ENCODE assay signal across 15 cellular contexts in genomic region chr1:54926955-54927354, GRCh38. TPM values are rescaled to one million over a fixed set of nuclear protein-coding genes. Genes with fewer than 3 reads are reported as not detected.
A peak's percentile ranks its signal among the peaks of the same experiment; 100 is the strongest.
DNase-seq lines count a peak whose midpoint lies in the region; ATAC-seq, FAIRE-seq and TF ChIP-seq lines count a peak whose summit lies in the region.
"Had no signal": no experiment of that assay in that cellular context is flagged by ENCODE, and none has a peak within 500 bp of the region (broad histone marks: within the 10 kb centered on the region; RNA-seq: fewer than 3 reads in every experiment).

No MANE protein-coding gene starts in this region.

- H3K36me3 ChIP-seq in IMR-90 (ENCODE audit: control insufficient read depth, insufficient read depth, low read length) (no peaks in the 10 kb centered on the region), keratinocyte (ENCODE audit: control insufficient read depth in 2 of 2, extremely low read depth in 1 of 2, insufficient read depth in 2 of 2, low read length in 2 of 2) (no peaks in the 10 kb centered on the region)
- H3K36me3 ChIP-seq: Peyer's patch had no signal

- in situ Hi-C loops in IMR-90 (cut with MboI; ENCODE audit: low sequenced_read_pairs) = no loop called here

- H2BK15ac ChIP-seq in IMR-90 (ENCODE audit: low read depth, low read length) = no peak overlapping the region

- no peak overlapping the region for H3K14ac ChIP-seq in IMR-90 (replicated peaks; ENCODE audit: low read depth, low read length)

- H2BK5ac ChIP-seq in IMR-90 (ENCODE audit: low read depth, low read length, poor library complexity, severe bottlenecking) = no peak overlapping the region

- no peak overlapping the region for H2AK9ac ChIP-seq in IMR-90 (replicated peaks; ENCODE audit: low read depth, low read length, poor library complexity)

- intact Hi-C loops in IMR-90 (cut with micrococcal nuclease) = no loop called here

- ATAC-seq in A549 = no peak
- ATAC-seq in IMR-90 (ENCODE audit: low read depth) = peak; percentile 64
- ATAC-seq in GM21619 (IDR thresholded peaks at IDR 0.05; ENCODE audit: unreplicated experiment) = no peak
- ATAC-seq in GM19463 (IDR thresholded peaks at IDR 0.05; ENCODE audit: unreplicated experiment) = no peak
- ATAC-seq: activated T-helper 17 cell treated with anti-CD3 and anti-CD28 coated beads, Interleukin-2, amount 50 U/mL, for 72 hours had no signal

- FAIRE-seq in A549 (lab: Jason Lieb, UNC) = no peak
- FAIRE-seq in keratinocyte (lab: Jason Lieb, UNC) = no peak

- no peak overlapping the region for H3K27ac ChIP-seq in A549
- no peak overlapping the region for H3K27ac ChIP-seq in IMR-90 (ENCODE audit: insufficient read depth, low read length)
- no peak overlapping the region for H3K27ac ChIP-seq in keratinocyte (ENCODE audit: control insufficient read depth, insufficient read depth, low read length)
- H3K27ac ChIP-seq: Peyer's patch had no signal

- H3K4me2 ChIP-seq in A549 = no peak overlapping the region
- H3K4me2 ChIP-seq in IMR-90 (ENCODE audit: low read depth, low read length) = 0 out of 2 replicates have a peak overlapping the region, but pooled peaks have one; percentile 20
- H3K4me2 ChIP-seq in keratinocyte (ENCODE audit: control insufficient read depth, extremely low read depth, insufficient read depth, low read depth, low read length) = peak overlapping the region; percentile 68

- no peak overlapping the region for H3K4ac ChIP-seq in IMR-90 (ENCODE audit: low read depth, low read length)

- H3K18ac ChIP-seq in IMR-90 (ENCODE audit: low read depth, low read length) = no peak overlapping the region

- no peak overlapping the region for H3K23ac ChIP-seq in IMR-90 (ENCODE audit: low read depth, low read length)

- no peak overlapping the region for H4K91ac ChIP-seq in IMR-90 (ENCODE audit: insufficient read depth, low read depth, low read length)

- H4K8ac ChIP-seq in IMR-90 (ENCODE audit: low read depth in 2 of 2, low read length in 2 of 2) = no peak overlapping the region

- H3K79me1 ChIP-seq in IMR-90 (ENCODE audit: low read depth in 1 of 2, low read length in 2 of 2) = no peaks in the 10 kb centered on the region

- dilution Hi-C loops in IMR-90 (cut with HindIII; ENCODE audit: low sequenced_read_pairs, unreplicated experiment) = no loop called here
- dilution Hi-C loops in keratinocyte (cut with MboI; ENCODE audit: extremely low pct_ligation_motif_present, low sequenced_read_pairs) = no loop called here

- H3K27me3 ChIP-seq in IMR-90 (ENCODE audit: control insufficient read depth, insufficient read depth, low read length) (peaks cover 8% of the 10 kb centered on the region), keratinocyte (ENCODE audit: control insufficient read depth, extremely low read depth, insufficient read depth, low read length) (no peaks in the 10 kb centered on the region)
- H3K27me3 ChIP-seq: Peyer's patch had no signal

- H3K9me3 ChIP-seq in A549 = no peaks in the 10 kb centered on the region
- no peaks in the 10 kb centered on the region for H3K9me3 ChIP-seq in IMR-90 (ENCODE audit: control insufficient read depth, insufficient read depth, low read length)
- peaks cover 2% of the 10 kb centered on the region for H3K9me3 ChIP-seq in keratinocyte (ENCODE audit: control insufficient read depth, low read depth, low read length)
- H3K9me3 ChIP-seq: Peyer's patch had no signal

- no peak overlapping the region for H2BK20ac ChIP-seq in IMR-90 (ENCODE audit: low read depth, low read length)

- CTCF ChIA-PET in A549 (lab: Yijun Ruan, JAX) (interaction anchor here (0.8 kb wide), 1 partner anchor 69 kb away, joined by 3 read pairs; no protein-coding TSS in a partner anchor), IMR-90 (lab: Yijun Ruan, JAX) (interaction anchor here (0.5 to 1.2 kb wide), 2 partner anchors 18 to 506 kb away, joined by 3 read pairs; no protein-coding TSS in a partner anchor)

- H4K20me1 ChIP-seq in IMR-90 (ENCODE audit: insufficient read depth, low read length) = no peaks in the 10 kb centered on the region
- H4K20me1 ChIP-seq in keratinocyte (ENCODE audit: control insufficient read depth, extremely low read depth, insufficient read depth, low read length) = no peaks in the 10 kb centered on the region

- no peak overlapping the region for H2BK120ac ChIP-seq in IMR-90 (ENCODE audit: low read depth, low read length)

- no peaks in the 10 kb centered on the region for H3K4me1 ChIP-seq in A549
- H3K4me1 ChIP-seq in IMR-90 (ENCODE audit: control insufficient read depth, insufficient read depth, low read length) = peaks cover 3% of the 10 kb centered on the region
- H3K4me1 ChIP-seq in keratinocyte (ENCODE audit: control insufficient read depth, extremely low read depth, insufficient read depth, low read length) = peaks cover 39% of the 10 kb centered on the region
- H3K4me1 ChIP-seq: Peyer's patch had no signal

- DNase-seq in A549 (ENCODE audit: low read depth in 1 of 2, low spot score in 1 of 2) (no peak), IMR-90 (peak; percentile 41), cardiac fibroblast (ENCODE audit: low read depth in 2 of 2) (peak; percentile 20 to 46), keratinocyte (ENCODE audit: low read depth, low spot score) (no peak), NCI-H1105 (lab: John Stamatoyannopoulos, UW) (no peak)
- no peak for DNase-seq in stimulated activated CD4-positive, alpha-beta T cell treated with anti-CD3 and anti-CD28 coated beads, Interleukin-4, amount 100 ng/mL, for 1 hour
- DNase-seq: AML-193, amniotic stem cell, hippocampal formation, NCI-H146, NCI-H526, Peyer's patch had no signal

- TF ChIP-seq CTCF in A549 (IDR thresholded peaks at IDR 0.05) (no peak), IMR-90 (conservative IDR thresholded peaks at IDR 0.05; ENCODE audit: low read depth, low read length) (no peak), cardiac fibroblast (IDR thresholded peaks at IDR 0.05; ENCODE audit: low read depth, low read length) (no peak), keratinocyte (optimal IDR thresholded peaks at IDR 0.05 in 1 of 3, IDR thresholded peaks at IDR 0.05 in 1 of 3, conservative IDR thresholded peaks at IDR 0.05 in 1 of 3; ENCODE audit: extremely low read depth in 1 of 3, insufficient read depth in 2 of 3, low read length in 3 of 3) (no peak)

- TF ChIP-seq EP300 in A549 (IDR thresholded peaks at IDR 0.05) = no peak

- no peak overlapping the region for H2AFZ ChIP-seq in IMR-90 (replicated peaks; ENCODE audit: low read length, poor library complexity)
- H2AFZ ChIP-seq in keratinocyte (ENCODE audit: control insufficient read depth, low read length) = no peak overlapping the region

- no peak overlapping the region for H3K56ac ChIP-seq in IMR-90 (ENCODE audit: extremely low read depth, insufficient read depth, low read length)

- no peak for TF ChIP-seq POLR2A in A549 (IDR thresholded peaks at IDR 0.05; ENCODE audit: low read length)
- TF ChIP-seq POLR2A in IMR-90 (IDR thresholded peaks at IDR 0.05; ENCODE audit: low read depth, low read length) = no peak

- TF ChIP-seq RAD21 in A549 (conservative IDR thresholded peaks at IDR 0.05 in 1 of 2, IDR thresholded peaks at IDR 0.05 in 1 of 2) (no peak), IMR-90 (IDR thresholded peaks at IDR 0.05; ENCODE audit: low read length) (no peak)

- POLR2A ChIA-PET in A549 (lab: Yijun Ruan, JAX) (no interaction called here), IMR-90 (lab: Charles Lee; ENCODE audit: unreplicated experiment) (interaction anchor here (0.6 kb wide), 1 partner anchor 52 kb away, joined by 4 read pairs; no protein-coding TSS in a partner anchor)

- no peak overlapping the region for H3K9ac ChIP-seq in IMR-90 (ENCODE audit: low read depth, low read length)
- no peak overlapping the region for H3K9ac ChIP-seq in keratinocyte (ENCODE audit: control insufficient read depth, extremely low read depth, insufficient read depth, low read length)

- BruUV-seq in IMR-90 (replicated peaks; lab: Mats Ljungman, UMichigan) = no TSS peak

- no peak overlapping the region for H4K5ac ChIP-seq in IMR-90 (ENCODE audit: low read depth, low read length)

- H2AK5ac ChIP-seq in IMR-90 (ENCODE audit: low read depth, low read length) = no peak overlapping the region

- no peaks in the 10 kb centered on the region for H3K79me2 ChIP-seq in keratinocyte (ENCODE audit: control insufficient read depth, insufficient read depth, low read length)

- 41% methylated on average over 2 of the region's 2 CpGs for WGBS in A549 (ENCODE audit: missing lambda C conversion rate)
- no CpG with 5 or more reads among the region's 2 CpGs for WGBS in IMR-90 (ENCODE audit: extremely low coverage in 2 of 2, insufficient read length in 1 of 2), 2 experiments

- H3K9me1 ChIP-seq in IMR-90 (ENCODE audit: insufficient read depth, low read length) (peaks cover 7% of the 10 kb centered on the region; the same call in 1 of the 2 replicates), keratinocyte (ENCODE audit: control insufficient read depth, extremely low read depth, insufficient read depth, low read length) (no peaks in the 10 kb centered on the region)

- H3K4me3 ChIP-seq in A549 (no peak overlapping the region), IMR-90 (ENCODE audit: insufficient read depth, low read depth, low read length) (no peak overlapping the region), cardiac fibroblast (replicated peaks in 1 of 2; ENCODE audit: low read depth in 2 of 2, low read length in 2 of 2) (no peak overlapping the region), keratinocyte (ENCODE audit: control insufficient read depth in 2 of 3, extremely low read depth in 1 of 3, insufficient read depth in 2 of 3, low read depth in 1 of 3, low read length in 3 of 3) (peak overlapping the region in 1 of 3 experiments; percentile 0)
- H3K4me3 ChIP-seq: Peyer's patch had no signal

RNA-seq across cellular contexts. Expression of gene DHCR24, which starts 40.0 kb away (rescaled TPM):
- polyA plus RNA-seq in A549 (2011; rRNA removed) (29.9 and 60.3 TPM in 2 replicates), A549 (2017; fragmentation: RNase III; extraction: RNeasy Plus Mini Kit Qiagen cat#74134 plus additional on column Dnase treatment) (20.4 to 33.3 TPM (median 30.2 TPM) in 3 replicates), IMR-90 (2012; rRNA removed) (117 and 130 TPM in 2 replicates), keratinocyte (363 to 515 TPM (median 434 TPM) in 3 replicates)
- 18.5 and 20.6 TPM in 2 replicates for polyA plus RNA-seq in A549 (2012; cell fraction: cytosol; rRNA removed)
- 32.5 and 39.4 TPM in 2 replicates for polyA plus RNA-seq in A549 (2012; cell fraction: nucleus; rRNA removed)
- polyA minus RNA-seq in A549 (2011; rRNA and poly(A)+ RNA removed) = 126 and 134 TPM in 2 replicates
- 194 and 206 TPM in 2 replicates for total RNA-seq in IMR-90 (2012; rRNA removed)
- 71.2 and 131 TPM in 2 replicates for polyA plus RNA-seq in IMR-90 (2012; cell fraction: cytosol; rRNA removed)
- polyA plus RNA-seq in IMR-90 (2012; cell fraction: nucleus; rRNA removed; ENCODE audit: low replicate concordance) = 33.9 and 115 TPM in 2 replicates
- 72.5 TPM for polyA plus RNA-seq in keratinocyte (2011; ENCODE audit: low read depth)
- 267 and 283 TPM in 2 replicates for polyA plus RNA-seq in keratinocyte (2011; cell fraction: cytosol; rRNA removed)
- polyA plus RNA-seq in keratinocyte (2011; cell fraction: nucleus; rRNA removed) = 731 and 733 TPM in 2 replicates
- 262 and 434 TPM in 2 replicates for polyA plus RNA-seq in keratinocyte (2012; ENCODE audit: low replicate concordance)
- polyA minus RNA-seq in keratinocyte = 1,082 to 2,772 TPM (median 1,362 TPM) in 3 replicates
- 743 TPM for polyA minus RNA-seq in keratinocyte (2011; cell fraction: cytosol; rRNA and poly(A)+ RNA removed)
- polyA minus RNA-seq in keratinocyte (2011; cell fraction: nucleus; rRNA and poly(A)+ RNA removed) = 1,029 and 1,296 TPM in 2 replicates

RNA-seq across cellular contexts. Expression of gene TMEM61, which starts 53.5 kb away (rescaled TPM):
- 0.06 and 0.15 TPM in 2 replicates for polyA plus RNA-seq in A549 (2011; rRNA removed)
- polyA plus RNA-seq in A549 (2012; cell fraction: cytosol; rRNA removed) = 0.05 TPM in 2 replicates
- polyA plus RNA-seq in A549 (2012; cell fraction: nucleus; rRNA removed) = 0.06 TPM in 1 of 2 replicates, not detected in the other
- polyA plus RNA-seq in A549 (2017; fragmentation: RNase III; extraction: RNeasy Plus Mini Kit Qiagen cat#74134 plus additional on column Dnase treatment) = 0.10 to 0.12 TPM in 2 of 3 replicates, not detected in the other
- polyA minus RNA-seq in A549 (2011; rRNA and poly(A)+ RNA removed) = not detected in 2 replicates
- not detected in 2 replicates for total RNA-seq in IMR-90 (2012; rRNA removed)
- 0.10 TPM in 1 of 2 replicates, not detected in the other for polyA plus RNA-seq in IMR-90 (2012; rRNA removed)
- not detected in 2 replicates for polyA plus RNA-seq in IMR-90 (2012; cell fraction: cytosol; rRNA removed)
- polyA plus RNA-seq in IMR-90 (2012; cell fraction: nucleus; rRNA removed; ENCODE audit: low replicate concordance) = 0.11 TPM in 1 of 2 replicates, not detected in the other
- 0.49 to 1.1 TPM (median 1.0 TPM) in 3 replicates for polyA plus RNA-seq in keratinocyte
- 0.65 TPM for polyA plus RNA-seq in keratinocyte (2011; ENCODE audit: low read depth)
- 0.69 and 1.9 TPM in 2 replicates for polyA plus RNA-seq in keratinocyte (2011; cell fraction: cytosol; rRNA removed)
- polyA plus RNA-seq in keratinocyte (2011; cell fraction: nucleus; rRNA removed) = 1.2 and 1.8 TPM in 2 replicates
- polyA plus RNA-seq in keratinocyte (2012; ENCODE audit: low replicate concordance) = 1.3 and 1.4 TPM in 2 replicates
- polyA minus RNA-seq in keratinocyte = 0.32 to 0.36 TPM in 2 of 3 replicates, not detected in the other
- polyA minus RNA-seq in keratinocyte (2011; cell fraction: cytosol; rRNA and poly(A)+ RNA removed) = 2.5 TPM
- polyA minus RNA-seq in keratinocyte (2011; cell fraction: nucleus; rRNA and poly(A)+ RNA removed) = 0.53 and 0.93 TPM in 2 replicates
- total RNA-seq: activated T-helper 17 cell treated with anti-CD3 and anti-CD28 coated beads, Interleukin-2, amount 50 U/mL, for 72 hours had no signal

Comparison
In these comparisons a context has a peak if more than half of its experiments do, and no peak if none do; other contexts are left out.
1. DNase-seq: peak in IMR-90 (single experiment) and cardiac fibroblast (2 of 2); none in A549 (0 of 2), keratinocyte (single experiment), NCI-H1105 (single experiment) and stimulated activated CD4-positive, alpha-beta T cell treated with anti-CD3 and anti-CD28 coated beads, Interleukin-4, amount 100 ng/mL, for 1 hour (single experiment).